8 cellular contexts compared by ENCODE assay signal in genomic region chr20:60210779-60211617, GRCh38.
A peak's percentile ranks its signal among the peaks of the same experiment; 100 is the strongest.
DNase-seq lines count a peak whose midpoint lies in the region; ATAC-seq and TF ChIP-seq lines count a peak whose summit lies in the region.

No MANE protein-coding gene starts in this region.

- peaks cover 8% of the 10 kb centered on the region for H3K27me3 ChIP-seq in BJ (ENCODE audit: control insufficient read depth, insufficient read depth, low read length)

- CTCF ChIA-PET in BJ (lab: Yijun Ruan, JAX): interaction anchor here (0.5 to 7.9 kb wide), 36 partner anchors 8 to 1689 kb away, joined by 3 to 65 read pairs (median 4); no protein-coding TSS in a partner anchor

- TF ChIP-seq CTCF in BJ (IDR thresholded peaks at IDR 0.05; ENCODE audit: insufficient read depth, low read depth, low read length): peak; percentile 94

- POLR2A ChIA-PET in BJ (lab: Charles Lee): no interaction called here

- ATAC-seq in GM19023 (IDR thresholded peaks at IDR 0.05; ENCODE audit: unreplicated experiment) (peak; percentile 64), GM21367 (IDR thresholded peaks at IDR 0.05; ENCODE audit: unreplicated experiment) (no peak)

- in situ Hi-C loops in T47D (cut with HindIII; ENCODE audit: low pct_unique_long_range_greater_than_20kb, low sequenced_read_pairs): no loop called here

- H3K36me3 ChIP-seq in BJ (ENCODE audit: control insufficient read depth, insufficient read depth, low read length): no peaks in the 10 kb centered on the region

- no peak overlapping the region for H3K4me3 ChIP-seq in BJ (ENCODE audit: low read depth, low read length)

- DNase-seq in BJ (ENCODE audit: low read depth) (no peak), NAMALWA (ENCODE audit: low spot score) (peak; percentile 69), UCSD-AML1 (lab: John Stamatoyannopoulos, UW; ENCODE audit: unreplicated experiment) (peak; percentile 60), T47D (ENCODE audit: low read depth in 1 of 2, low spot score in 1 of 2) (peak; percentile 55 to 73), inferior parietal cortex (ENCODE audit: extremely low spot score) (peak; percentile 76)
- peak; percentile 18 to 31 for DNase-seq in stimulated activated CD4-positive, alpha-beta T cell treated with anti-CD3 and anti-CD28 coated beads, Interleukin-1b, Interleukin-23, amount 100 ng/mL, for 1 hour (ENCODE audit: low read depth in 2 of 2)
